ENCODE assay signal across 1 cellular context in the genomic region with DNA sequence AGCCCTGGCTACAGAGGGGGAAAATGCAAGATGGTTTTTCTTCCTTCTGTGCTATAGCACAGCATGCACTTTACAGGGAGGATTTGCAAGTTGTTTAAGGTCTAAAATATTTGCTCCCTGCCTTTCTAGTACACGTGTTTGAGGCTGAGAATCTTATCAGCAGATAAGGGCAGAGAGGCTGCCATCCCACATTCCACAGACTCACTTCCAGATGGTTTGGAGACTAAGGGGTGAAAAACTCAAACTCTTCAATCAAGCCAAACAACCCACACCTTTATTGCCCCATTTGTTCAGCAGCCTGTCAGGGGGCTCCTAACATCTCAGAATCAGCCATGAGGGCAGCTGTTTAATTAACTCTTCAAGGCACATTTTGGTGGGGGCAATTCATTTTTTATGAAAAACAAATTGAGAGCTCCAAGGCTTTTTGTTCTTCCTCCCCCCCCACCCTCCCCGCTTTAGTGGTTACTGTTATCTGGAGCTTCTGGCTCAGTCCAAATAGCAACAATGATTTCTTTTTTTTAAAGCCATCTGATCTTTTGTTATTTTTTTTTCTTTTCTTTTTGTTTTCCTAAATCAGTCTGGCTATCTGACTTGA.
A peak's percentile ranks its signal among the peaks of the same experiment; 100 is the strongest.
TF ChIP-seq lines count a peak whose summit lies in the region.

No MANE protein-coding gene starts in this region.

TF ChIP-seq in SK-N-SH treated with all-trans-retinoic acid at 6 μM for 48 hours, 23 proteins besides CTCF, POLR2A, EP300 and RAD21:
- TF ChIP-seq SNAI2 (CRISPR knock-in tag; IDR thresholded peaks at IDR 0.05) (0 out of 2 replicates have a peak, but pooled peaks have one; percentile 23), ISL1 (CRISPR knock-in tag; IDR thresholded peaks at IDR 0.05) (peak; percentile 35; the same call in 1 of the 2 replicates), ZNF565 (CRISPR knock-in tag; conservative IDR thresholded peaks at IDR 0.05; ENCODE audit: low read depth) (no peak), CSDC2 (CRISPR knock-in tag; IDR thresholded peaks at IDR 0.05) (0 out of 2 replicates have a peak, but pooled peaks have one; percentile 40)
